In genomic region chr1:182149411-182149965, GRCh38 we compare ENCODE assay signal across 8 cellular contexts.
DNase-seq lines count a peak whose midpoint lies in the region; ATAC-seq, FAIRE-seq and TF ChIP-seq lines count a peak whose summit lies in the region.

No MANE protein-coding gene starts in this region.

- no peaks in the 10 kb centered on the region for H3K9me3 ChIP-seq in tibial nerve

- FAIRE-seq in GM19239 (lab: Jason Lieb, UNC) = no peak

- TF ChIP-seq CTCF in tibial nerve (IDR thresholded peaks at IDR 0.05) = no peak

- WGBS in tibial nerve, 2 donors = 56 to 72% methylated on average over 6 of the region's 6 CpGs

- peaks cover 8 to 37% (median 23%) of the 10 kb centered on the region in 4 donors for H3K4me1 ChIP-seq in tibial nerve

- DNase-seq in activated naive CD4-positive, alpha-beta T cell treated with anti-CD3 and anti-CD28 coated beads for 36 hours = peak; percentile 60
- DNase-seq in activated naive CD4-positive, alpha-beta T cell treated with Interleukin-2 at 50 U/mL for 16 hours = no peak
- DNase-seq in inferior parietal cortex (ENCODE audit: extremely low spot score) (peak; percentile 58), tibial nerve (ENCODE audit: low spot score in 2 of 2) (peak in 1 of 2 donors; percentile 48), cerebellar nuclear complex (lab: John Stamatoyannopoulos, UW) (no peak), GM19239 (ENCODE audit: insufficient read length, low spot score) (no peak)

- no peaks in the 10 kb centered on the region for H3K36me3 Mint-ChIP-seq in activated naive CD4-positive, alpha-beta T cell treated with anti-CD3 and anti-CD28 coated beads for 36 hours (ENCODE audit: low read depth)
- no peaks in the 10 kb centered on the region for H3K36me3 Mint-ChIP-seq in activated T-helper 17 cell treated with anti-CD3 and anti-CD28 coated beads, Interleukin-2, amount 50 U/mL, for 72 hours (ENCODE audit: low read depth)

- H3K4me1 Mint-ChIP-seq in activated naive CD4-positive, alpha-beta T cell treated with anti-CD3 and anti-CD28 coated beads for 36 hours (ENCODE audit: low read depth) = peaks cover 26% of the 10 kb centered on the region
- peaks cover 11% of the 10 kb centered on the region for H3K4me1 Mint-ChIP-seq in activated T-helper 17 cell treated with anti-CD3 and anti-CD28 coated beads, Interleukin-2, amount 50 U/mL, for 72 hours

- H3K36me3 ChIP-seq in tibial nerve = no peaks in the 10 kb centered on the region

- peak; percentile 91 for ATAC-seq in activated T-helper 17 cell treated with anti-CD3 and anti-CD28 coated beads, Interleukin-2, amount 50 U/mL, for 72 hours (replicated peaks)
- no peak for ATAC-seq in GM21447 (IDR thresholded peaks at IDR 0.05; ENCODE audit: unreplicated experiment)

- peak overlapping the region; percentile 25 for H3K27ac Mint-ChIP-seq in activated naive CD4-positive, alpha-beta T cell treated with anti-CD3 and anti-CD28 coated beads for 36 hours
- H3K27ac Mint-ChIP-seq in activated T-helper 17 cell treated with anti-CD3 and anti-CD28 coated beads, Interleukin-2, amount 50 U/mL, for 72 hours = peak overlapping the region; percentile 87

- no peaks in the 10 kb centered on the region for H3K27me3 Mint-ChIP-seq in activated naive CD4-positive, alpha-beta T cell treated with anti-CD3 and anti-CD28 coated beads for 36 hours (ENCODE audit: low read depth)
- H3K27me3 Mint-ChIP-seq in activated T-helper 17 cell treated with anti-CD3 and anti-CD28 coated beads, Interleukin-2, amount 50 U/mL, for 72 hours = peaks cover 4% of the 10 kb centered on the region

- intact Hi-C loops in activated naive CD4-positive, alpha-beta T cell treated with anti-CD3 and anti-CD28 coated beads for 36 hours (cut with micrococcal nuclease) = loop anchor here (1.0 to 10.0 kb wide), 3 partner anchors 99 to 435 kb away; partner anchors contain the start of gene RNASEL

- H3K27me3 ChIP-seq in tibial nerve = no peaks in the 10 kb centered on the region

- H3K4me3 ChIP-seq in tibial nerve = no peak overlapping the region

- CTCF ChIA-PET in activated naive CD4-positive, alpha-beta T cell treated with anti-CD3 and anti-CD28 coated beads for 36 hours (lab: Charles Lee) = interaction anchor here (0.6 to 2.6 kb wide), 6 partner anchors 9 to 634 kb away, joined by 3 to 13 read pairs (median 4); no protein-coding TSS in a partner anchor

- H3K9me3 Mint-ChIP-seq in activated naive CD4-positive, alpha-beta T cell treated with anti-CD3 and anti-CD28 coated beads for 36 hours = peaks cover 1% of the 10 kb centered on the region
- no peaks in the 10 kb centered on the region for H3K9me3 Mint-ChIP-seq in activated T-helper 17 cell treated with anti-CD3 and anti-CD28 coated beads, Interleukin-2, amount 50 U/mL, for 72 hours

- peak overlapping the region in 2 of 4 donors; percentile 63 to 67 for H3K27ac ChIP-seq in tibial nerve

- peak; percentile 61 to 84 for TF ChIP-seq EP300 in tibial nerve (IDR thresholded peaks at IDR 0.05)

- TF ChIP-seq POLR2A in tibial nerve (IDR thresholded peaks at IDR 0.05) = no peak

- no peak overlapping the region for H3K4me3 Mint-ChIP-seq in activated naive CD4-positive, alpha-beta T cell treated with anti-CD3 and anti-CD28 coated beads for 36 hours
- peak overlapping the region; percentile 14 for H3K4me3 Mint-ChIP-seq in activated T-helper 17 cell treated with anti-CD3 and anti-CD28 coated beads, Interleukin-2, amount 50 U/mL, for 72 hours

Comparison
In these comparisons a context has a peak if more than half of its experiments do, and no peak if none do; other contexts are left out.
1. DNase-seq: peak in activated naive CD4-positive, alpha-beta T cell treated with anti-CD3 and anti-CD28 coated beads for 36 hours (single experiment) and inferior parietal cortex (single experiment); none in activated naive CD4-positive, alpha-beta T cell treated with Interleukin-2 at 50 U/mL for 16 hours (single experiment), cerebellar nuclear complex (0 of 2) and GM19239 (single experiment).